1 cellular context compared by ENCODE assay signal in the genomic region with DNA sequence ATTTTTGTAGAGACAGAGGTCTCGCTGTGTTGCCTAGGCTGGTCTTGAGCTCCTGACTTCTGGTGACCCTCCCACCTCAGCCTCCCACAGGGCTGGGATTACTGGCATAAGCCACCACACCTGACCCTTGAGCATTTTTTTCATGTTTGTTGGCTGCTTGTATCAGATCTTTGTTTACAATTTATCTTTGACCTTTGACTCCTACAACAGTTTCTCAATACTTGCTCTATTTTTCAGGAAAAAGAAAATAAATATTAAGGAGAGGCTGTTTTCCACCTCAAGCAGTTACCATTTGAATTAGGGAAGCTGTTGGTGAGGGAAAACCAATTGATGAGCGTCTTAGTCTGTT.
TF ChIP-seq lines count a peak whose summit lies in the region.

No MANE protein-coding gene starts in this region.

TF ChIP-seq in HepG2, 621 proteins besides CTCF, POLR2A, EP300 and RAD21 (continued from another document and continues in another):
- TF ChIP-seq MAFF (IDR thresholded peaks at IDR 0.05; ENCODE audit: low read depth, low read length) (no peak), MAF1 (CRISPR knock-in tag; IDR thresholded peaks at IDR 0.05; ENCODE audit: borderline replicate concordance) (no peak), ZNF678 (CRISPR knock-in tag; IDR thresholded peaks at IDR 0.05) (no peak), BORCS8-MEF2B (CRISPR knock-in tag; IDR thresholded peaks at IDR 0.05) (no peak), CERS6 (CRISPR knock-in tag; IDR thresholded peaks at IDR 0.05) (no peak), ZFP37 (CRISPR knock-in tag; IDR thresholded peaks at IDR 0.05; ENCODE audit: borderline replicate concordance) (no peak), EZH2 (conservative IDR thresholded peaks at IDR 0.05; ENCODE audit: low read depth, low read length) (no peak), HDAC1 (CRISPR knock-in tag; IDR thresholded peaks at IDR 0.05) (peak; percentile 43; the same call in 1 of the 2 replicates), SKI (IDR thresholded peaks at IDR 0.05; ENCODE audit: partially characterized antibody) (peak; percentile 47), ZNF639 (CRISPR knock-in tag; conservative IDR thresholded peaks at IDR 0.05) (no peak), NRL (CRISPR knock-in tag; IDR thresholded peaks at IDR 0.05; ENCODE audit: borderline replicate concordance) (no peak), GATAD2A (CRISPR knock-in tag; IDR thresholded peaks at IDR 0.05) (peak; percentile 89), ZFYVE20 (CRISPR knock-in tag; IDR thresholded peaks at IDR 0.05; ENCODE audit: borderline replicate concordance, low read depth) (no peak), FOSL2 (CRISPR knock-in tag; IDR thresholded peaks at IDR 0.05) (peak; percentile 79), TARDBP (CRISPR knock-in tag; IDR thresholded peaks at IDR 0.05) (peak; percentile 61; the same call in 1 of the 2 replicates), AFF4 (CRISPR knock-in tag; IDR thresholded peaks at IDR 0.05) (no peak), DMAP1 (CRISPR knock-in tag; IDR thresholded peaks at IDR 0.05) (no peak), HNRNPLL (IDR thresholded peaks at IDR 0.05; ENCODE audit: low read depth, low read length, poor library complexity, severe bottlenecking) (no peak), ZNF501 (CRISPR knock-in tag; IDR thresholded peaks at IDR 0.05) (no peak), KAT7 (CRISPR knock-in tag; IDR thresholded peaks at IDR 0.05; ENCODE audit: borderline replicate concordance) (no peak), ZNF44 (CRISPR knock-in tag; IDR thresholded peaks at IDR 0.05) (no peak), ETV6 (CRISPR knock-in tag; conservative IDR thresholded peaks at IDR 0.05) (no peak), ELF3 (CRISPR knock-in tag; IDR thresholded peaks at IDR 0.05) (peak; percentile 60; the same call in 1 of the 2 replicates), ZNF3 (CRISPR knock-in tag; IDR thresholded peaks at IDR 0.05) (no peak), ZNF766 (CRISPR knock-in tag; IDR thresholded peaks at IDR 0.05; ENCODE audit: borderline replicate concordance) (no peak), KLF15 (CRISPR knock-in tag; IDR thresholded peaks at IDR 0.05; ENCODE audit: borderline replicate concordance) (no peak), ZNF670 (CRISPR knock-in tag; IDR thresholded peaks at IDR 0.05; ENCODE audit: borderline replicate concordance) (no peak), ZNF460 (CRISPR knock-in tag; IDR thresholded peaks at IDR 0.05; ENCODE audit: borderline replicate concordance) (no peak), ZNF724P (CRISPR knock-in tag; IDR thresholded peaks at IDR 0.05; ENCODE audit: borderline replicate concordance) (no peak), NFE2L2 (IDR thresholded peaks at IDR 0.05; ENCODE audit: low read length) (no peak), GLMP (CRISPR knock-in tag; IDR thresholded peaks at IDR 0.05; ENCODE audit: borderline replicate concordance) (no peak), MIXL1 (CRISPR knock-in tag; IDR thresholded peaks at IDR 0.05) (no peak), NBN (conservative IDR thresholded peaks at IDR 0.05) (no peak), KLF6 (CRISPR knock-in tag; IDR thresholded peaks at IDR 0.05) (0 out of 2 replicates have a peak, but pooled peaks have one; percentile 45), HMG20A (CRISPR knock-in tag; IDR thresholded peaks at IDR 0.05; ENCODE audit: borderline replicate concordance) (peak; percentile 88), POLR2G (IDR thresholded peaks at IDR 0.05; ENCODE audit: low read depth, low read length) (no peak), KDM5A (IDR thresholded peaks at IDR 0.05; ENCODE audit: borderline replicate concordance, low read length) (no peak), ZBTB44 (CRISPR knock-in tag; IDR thresholded peaks at IDR 0.05) (no peak), ZBTB3 (CRISPR knock-in tag; IDR thresholded peaks at IDR 0.05; ENCODE audit: borderline replicate concordance, low read depth) (no peak), ZNF652 (CRISPR knock-in tag; IDR thresholded peaks at IDR 0.05; ENCODE audit: borderline replicate concordance, low read depth) (no peak), RORA (CRISPR knock-in tag; IDR thresholded peaks at IDR 0.05) (no peak), ZNF136 (CRISPR knock-in tag; IDR thresholded peaks at IDR 0.05; ENCODE audit: low read depth) (no peak), SPEN (CRISPR knock-in tag; IDR thresholded peaks at IDR 0.05; ENCODE audit: low read depth) (no peak), ZNF383 (CRISPR knock-in tag; IDR thresholded peaks at IDR 0.05; ENCODE audit: borderline replicate concordance) (no peak), JUN (CRISPR knock-in tag; IDR thresholded peaks at IDR 0.05) (no peak), ZNF710 (CRISPR knock-in tag; IDR thresholded peaks at IDR 0.05; ENCODE audit: borderline replicate concordance) (peak; percentile 22; the same call in 1 of the 2 replicates), NONO (IDR thresholded peaks at IDR 0.05) (no peak), NONO (CRISPR knock-in tag; conservative IDR thresholded peaks at IDR 0.05) (no peak), ZNF704 (CRISPR knock-in tag; IDR thresholded peaks at IDR 0.05; ENCODE audit: borderline replicate concordance) (no peak), GTF2F1 (IDR thresholded peaks at IDR 0.05; ENCODE audit: low read length) (no peak), ADNP (CRISPR knock-in tag; IDR thresholded peaks at IDR 0.05) (no peak), ZNF530 (CRISPR knock-in tag; IDR thresholded peaks at IDR 0.05; ENCODE audit: low read depth) (no peak), MTA1 (CRISPR knock-in tag; IDR thresholded peaks at IDR 0.05; ENCODE audit: borderline replicate concordance) (no peak), ZNF615 (CRISPR knock-in tag; IDR thresholded peaks at IDR 0.05; ENCODE audit: borderline replicate concordance) (no peak)
- TF ChIP-seq, protein P1, sequence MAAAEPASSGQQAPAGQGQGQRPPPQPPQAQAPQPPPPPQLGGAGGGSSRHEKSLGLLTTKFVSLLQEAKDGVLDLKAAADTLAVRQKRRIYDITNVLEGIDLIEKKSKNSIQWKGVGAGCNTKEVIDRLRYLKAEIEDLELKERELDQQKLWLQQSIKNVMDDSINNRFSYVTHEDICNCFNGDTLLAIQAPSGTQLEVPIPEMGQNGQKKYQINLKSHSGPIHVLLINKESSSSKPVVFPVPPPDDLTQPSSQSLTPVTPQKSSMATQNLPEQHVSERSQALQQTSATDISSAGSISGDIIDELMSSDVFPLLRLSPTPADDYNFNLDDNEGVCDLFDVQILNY (CRISPR knock-in tag; conservative IDR thresholded peaks at IDR 0.05), result no peak
- TF ChIP-seq, protein P2, sequence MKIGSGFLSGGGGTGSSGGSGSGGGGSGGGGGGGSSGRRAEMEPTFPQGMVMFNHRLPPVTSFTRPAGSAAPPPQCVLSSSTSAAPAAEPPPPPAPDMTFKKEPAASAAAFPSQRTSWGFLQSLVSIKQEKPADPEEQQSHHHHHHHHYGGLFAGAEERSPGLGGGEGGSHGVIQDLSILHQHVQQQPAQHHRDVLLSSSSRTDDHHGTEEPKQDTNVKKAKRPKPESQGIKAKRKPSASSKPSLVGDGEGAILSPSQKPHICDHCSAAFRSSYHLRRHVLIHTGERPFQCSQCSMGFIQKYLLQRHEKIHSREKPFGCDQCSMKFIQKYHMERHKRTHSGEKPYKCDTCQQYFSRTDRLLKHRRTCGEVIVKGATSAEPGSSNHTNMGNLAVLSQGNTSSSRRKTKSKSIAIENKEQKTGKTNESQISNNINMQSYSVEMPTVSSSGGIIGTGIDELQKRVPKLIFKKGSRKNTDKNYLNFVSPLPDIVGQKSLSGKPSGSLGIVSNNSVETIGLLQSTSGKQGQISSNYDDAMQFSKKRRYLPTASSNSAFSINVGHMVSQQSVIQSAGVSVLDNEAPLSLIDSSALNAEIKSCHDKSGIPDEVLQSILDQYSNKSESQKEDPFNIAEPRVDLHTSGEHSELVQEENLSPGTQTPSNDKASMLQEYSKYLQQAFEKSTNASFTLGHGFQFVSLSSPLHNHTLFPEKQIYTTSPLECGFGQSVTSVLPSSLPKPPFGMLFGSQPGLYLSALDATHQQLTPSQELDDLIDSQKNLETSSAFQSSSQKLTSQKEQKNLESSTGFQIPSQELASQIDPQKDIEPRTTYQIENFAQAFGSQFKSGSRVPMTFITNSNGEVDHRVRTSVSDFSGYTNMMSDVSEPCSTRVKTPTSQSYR (CRISPR knock-in tag; IDR thresholded peaks at IDR 0.05; ENCODE audit: borderline replicate concordance), result peak; percentile 20; the same call in 1 of the 2 replicates
